ENCODE assay signal across 5 cellular contexts in genomic region chr1:15466955-15467625, GRCh38. TPM values are rescaled to one million over a fixed set of nuclear protein-coding genes. Genes with fewer than 3 reads are reported as not detected.
"Had no signal": no experiment of that assay in that cellular context is flagged by ENCODE, and none has a peak within 500 bp of the region (broad histone marks: within the 10 kb centered on the region; RNA-seq: fewer than 3 reads in every experiment).

No MANE protein-coding gene starts in this region.

RNA-seq across cellular contexts. Expression of gene CELA2B, which starts 8.8 kb away (rescaled TPM):
- total RNA-seq: GM23248, H1, H9, HT-29, IMR-90 had no signal

RNA-seq across cellular contexts. Expression of gene CELA2A, which starts 10.6 kb away (rescaled TPM):
- total RNA-seq: GM23248, H1, H9, HT-29, IMR-90 had no signal

RNA-seq across cellular contexts. Expression of gene CTRC, which starts 28.8 kb away (rescaled TPM):
- total RNA-seq: GM23248, H9, HT-29, IMR-90 had no signal
